17 cellular contexts compared by ENCODE assay signal in the genomic region with DNA sequence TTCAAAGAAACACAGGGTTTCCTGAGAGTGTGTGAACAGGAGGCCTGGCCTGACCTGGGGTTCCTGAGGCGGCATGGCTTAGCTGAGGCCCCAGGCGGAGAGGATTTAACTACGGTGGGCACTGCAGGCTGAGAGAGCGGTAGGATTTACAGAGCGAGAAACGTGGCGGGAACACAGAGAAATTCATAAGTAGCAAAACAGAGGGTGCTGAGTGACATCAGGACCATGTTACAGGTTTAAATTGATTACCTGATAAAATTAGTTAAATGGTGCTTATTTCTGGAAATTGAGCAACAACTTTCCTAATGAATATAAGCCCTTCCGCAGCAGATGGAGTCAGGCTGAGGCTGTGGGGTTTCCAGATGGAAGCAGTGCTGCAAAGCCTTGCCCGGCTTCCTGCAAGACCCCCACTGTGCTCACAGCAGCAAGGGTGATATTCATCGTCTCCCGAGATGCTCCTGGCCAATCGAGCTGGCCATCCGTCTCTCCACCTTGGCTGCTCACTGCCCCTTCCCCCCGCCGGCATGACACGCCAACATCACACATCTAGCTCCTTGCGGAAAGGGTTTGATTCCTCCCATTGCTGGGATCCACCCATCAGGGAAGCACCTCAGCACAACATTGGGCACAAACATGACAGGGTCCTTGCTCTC.
DNase-seq lines count a peak whose midpoint lies in the region; ATAC-seq lines count a peak whose summit lies in the region.
"Had no signal": no experiment of that assay in that cellular context is flagged by ENCODE, and none has a peak within 500 bp of the region (broad histone marks: within the 10 kb centered on the region; RNA-seq: fewer than 3 reads in every experiment).

No MANE protein-coding gene starts in this region.

- CTCF ChIA-PET in activated CD4-positive, alpha-beta T cell treated with anti-CD3 and anti-CD28 coated beads for 36 hours (lab: Charles Lee) = interaction anchor here (1.0 kb wide), 1 partner anchor 832 kb away, joined by 5 read pairs; no protein-coding TSS in a partner anchor

- no peaks in the 10 kb centered on the region for H3K27me3 Mint-ChIP-seq in activated CD4-positive, alpha-beta T cell treated with anti-CD3 and anti-CD28 coated beads for 36 hours

- H3K36me3 Mint-ChIP-seq in activated CD4-positive, alpha-beta T cell treated with anti-CD3 and anti-CD28 coated beads for 36 hours (ENCODE audit: low read depth) = peaks cover 41% of the 10 kb centered on the region

- POLR2A ChIA-PET in activated CD4-positive, alpha-beta T cell treated with anti-CD3 and anti-CD28 coated beads for 36 hours (lab: Charles Lee) = no interaction called here

- intact Hi-C loops in activated CD4-positive, alpha-beta T cell treated with anti-CD3 and anti-CD28 coated beads for 36 hours (cut with DNase I, micrococcal nuclease) = no loop called here

- no peak for ATAC-seq in activated CD4-positive, alpha-beta T cell treated with anti-CD3 and anti-CD28 coated beads for 36 hours
- ATAC-seq: left ventricle myocardium superior had no signal

- H3K27ac Mint-ChIP-seq in activated CD4-positive, alpha-beta T cell treated with anti-CD3 and anti-CD28 coated beads for 36 hours = peak overlapping the region; percentile 31
- H3K27ac Mint-ChIP-seq: T-helper 2 cell treated with Interferon-gamma antibody and Interleukin-4, amounts not matched to agents 5 μg/mL and 100 μg/mL, for 36 hours had no signal

- no peak for DNase-seq in activated CD4-positive, alpha-beta T cell treated with anti-CD3 and anti-CD28 coated beads for 36 hours
- no peak for DNase-seq in activated CD4-positive, alpha-beta T cell treated with anti-CD3 and anti-CD28 coated beads for 4 hours
- DNase-seq in NCI-H524 (lab: John Stamatoyannopoulos, UW) = peak; percentile 67 to 85
- DNase-seq in cerebellum (ENCODE audit: low spot score) = peak; percentile 71
- DNase-seq in retina = peak; percentile 48
- DNase-seq in DMS53 (lab: John Stamatoyannopoulos, UW) = no peak
- DNase-seq in NK-92 (lab: John Stamatoyannopoulos, UW; ENCODE audit: unreplicated experiment) = no peak
- no peak for DNase-seq in NCI-H128 (lab: John Stamatoyannopoulos, UW; ENCODE audit: unreplicated experiment)
- DNase-seq: 8988T, Kasumi-1, left ventricle myocardium superior, NCI-H2029 treated with DMSO at 0.1 percent for 48 hours, NCI-H446, occipital lobe, spleen, upper lobe of left lung had no signal

- no peak overlapping the region for H3K4me3 Mint-ChIP-seq in activated CD4-positive, alpha-beta T cell treated with anti-CD3 and anti-CD28 coated beads for 36 hours
- H3K4me3 Mint-ChIP-seq: T-helper 2 cell treated with Interferon-gamma antibody and Interleukin-4, amounts not matched to agents 5 μg/mL and 100 μg/mL, for 36 hours had no signal

- H3K9me3 Mint-ChIP-seq in activated CD4-positive, alpha-beta T cell treated with anti-CD3 and anti-CD28 coated beads for 36 hours (ENCODE audit: low read depth) = no peaks in the 10 kb centered on the region
- H3K9me3 Mint-ChIP-seq: T-helper 2 cell treated with Interferon-gamma antibody and Interleukin-4, amounts not matched to agents 5 μg/mL and 100 μg/mL, for 36 hours had no signal

- peaks cover 19% of the 10 kb centered on the region for H3K4me1 Mint-ChIP-seq in activated CD4-positive, alpha-beta T cell treated with anti-CD3 and anti-CD28 coated beads for 36 hours

Comparison
In these comparisons a context has a peak if more than half of its experiments do, and no peak if none do; other contexts are left out.
1. DNase-seq: peak in NCI-H524 (2 of 2), cerebellum (single experiment) and retina (single experiment); none in activated CD4-positive, alpha-beta T cell treated with anti-CD3 and anti-CD28 coated beads for 36 hours (single experiment), activated CD4-positive, alpha-beta T cell treated with anti-CD3 and anti-CD28 coated beads for 4 hours (0 of 2), DMS53 (single experiment), NK-92 (single experiment) and NCI-H128 (single experiment).